In genomic region chr4:158722917-158723793, GRCh38 we compare ENCODE assay signal across 1 cellular context.
TF ChIP-seq lines count a peak whose summit lies in the region.

Gene PPID, minus strand, starts transcription at chr4:158723396. Its CDS starts 108 bp downstream, at chr4:158723288.

TF ChIP-seq in HepG2, 621 proteins besides CTCF, POLR2A, EP300 and RAD21 (continued from another document and continues in another):
- TF ChIP-seq MXD1 (CRISPR knock-in tag; IDR thresholded peaks at IDR 0.05), result peak; percentile 90
- TF ChIP-seq ZNF780A (CRISPR knock-in tag; IDR thresholded peaks at IDR 0.05), result no peak
- TF ChIP-seq EED (CRISPR knock-in tag; IDR thresholded peaks at IDR 0.05), result no peak
- TF ChIP-seq CSRNP1 (CRISPR knock-in tag; IDR thresholded peaks at IDR 0.05), result peak; percentile 62; the same call in 1 of the 2 replicates
- TF ChIP-seq GLI4 (CRISPR knock-in tag; IDR thresholded peaks at IDR 0.05; ENCODE audit: borderline replicate concordance), result peak; percentile 53; the same call in 1 of the 2 replicates
- TF ChIP-seq BCL3 (CRISPR knock-in tag; IDR thresholded peaks at IDR 0.05), result peak; percentile 65; the same call in 1 of the 2 replicates
- TF ChIP-seq ZNF207 (IDR thresholded peaks at IDR 0.05; ENCODE audit: borderline replicate concordance), result no peak
- TF ChIP-seq SPEN (CRISPR knock-in tag; IDR thresholded peaks at IDR 0.05; ENCODE audit: low read depth), result peak; percentile 77
- TF ChIP-seq HHEX (CRISPR knock-in tag; IDR thresholded peaks at IDR 0.05), result no peak
- peak; percentile 58 for TF ChIP-seq RXRB (CRISPR knock-in tag; IDR thresholded peaks at IDR 0.05; ENCODE audit: borderline replicate concordance)
- peak; percentile 48; the same call in 1 of the 2 replicates for TF ChIP-seq AHDC1 (CRISPR knock-in tag; IDR thresholded peaks at IDR 0.05; ENCODE audit: borderline replicate concordance)
- TF ChIP-seq ZNF672 (CRISPR knock-in tag; IDR thresholded peaks at IDR 0.05), result no peak
- no peak for TF ChIP-seq MAZ (IDR thresholded peaks at IDR 0.05; ENCODE audit: borderline replicate concordance, low read depth, low read length)
- peak; percentile 78 for TF ChIP-seq MAZ (CRISPR knock-in tag; IDR thresholded peaks at IDR 0.05; ENCODE audit: low read depth)
- peak; percentile 27; the same call in 1 of the 2 replicates for TF ChIP-seq ZBTB7B (CRISPR knock-in tag; IDR thresholded peaks at IDR 0.05)
- TF ChIP-seq ZNF18 (CRISPR knock-in tag; IDR thresholded peaks at IDR 0.05; ENCODE audit: insufficient replicate concordance), result peak; percentile 45
- TF ChIP-seq BRF2 (CRISPR knock-in tag; IDR thresholded peaks at IDR 0.05), result 0 out of 2 replicates have a peak, but pooled peaks have one; percentile 36
- TF ChIP-seq ZNF335 (CRISPR knock-in tag; IDR thresholded peaks at IDR 0.05), result peak; percentile 90
- TF ChIP-seq ZNF225 (CRISPR knock-in tag; IDR thresholded peaks at IDR 0.05), result peak; percentile 69; the same call in 1 of the 2 replicates
- TF ChIP-seq ZNF451 (CRISPR knock-in tag; IDR thresholded peaks at IDR 0.05), result peak; percentile 63; the same call in 1 of the 2 replicates
- TF ChIP-seq ZNF580 (CRISPR knock-in tag; IDR thresholded peaks at IDR 0.05; ENCODE audit: borderline replicate concordance, low read depth), result no peak; the same call in none of the 2 replicates
- TF ChIP-seq XRCC5 (optimal IDR thresholded peaks at IDR 0.05; ENCODE audit: low read length), result no peak
- TF ChIP-seq KLF9 (CRISPR knock-in tag; IDR thresholded peaks at IDR 0.05; ENCODE audit: low read depth), result 0 out of 2 replicates have a peak, but pooled peaks have one; percentile 48
- no peak for TF ChIP-seq ZNF674 (CRISPR knock-in tag; IDR thresholded peaks at IDR 0.05; ENCODE audit: low read depth)
- 0 out of 2 replicates have a peak, but pooled peaks have one; percentile 23 for TF ChIP-seq ZNF749 (CRISPR knock-in tag; IDR thresholded peaks at IDR 0.05; ENCODE audit: borderline replicate concordance)
- 0 out of 2 replicates have a peak, but pooled peaks have one; percentile 41 for TF ChIP-seq AKAP8 (CRISPR knock-in tag; IDR thresholded peaks at IDR 0.05)
- TF ChIP-seq ZNF143 (CRISPR knock-in tag; IDR thresholded peaks at IDR 0.05), result peak; percentile 43; the same call in 1 of the 2 replicates
- 0 out of 2 replicates have a peak, but pooled peaks have one; percentile 74 for TF ChIP-seq ZNF766 (CRISPR knock-in tag; IDR thresholded peaks at IDR 0.05; ENCODE audit: borderline replicate concordance)
- TF ChIP-seq ZNF512 (CRISPR knock-in tag; IDR thresholded peaks at IDR 0.05), result no peak
- no peak for TF ChIP-seq SNAPC5 (CRISPR knock-in tag; IDR thresholded peaks at IDR 0.05; ENCODE audit: borderline replicate concordance)
- TF ChIP-seq ZNF891 (CRISPR knock-in tag; IDR thresholded peaks at IDR 0.05), result no peak
- no peak; the same call in 1 of the 2 replicates for TF ChIP-seq SRY (CRISPR knock-in tag; IDR thresholded peaks at IDR 0.05)
- TF ChIP-seq GTF2F1 (IDR thresholded peaks at IDR 0.05; ENCODE audit: low read length), result no peak
